ENCODE assay signal across 9 cellular contexts in the genomic region with DNA sequence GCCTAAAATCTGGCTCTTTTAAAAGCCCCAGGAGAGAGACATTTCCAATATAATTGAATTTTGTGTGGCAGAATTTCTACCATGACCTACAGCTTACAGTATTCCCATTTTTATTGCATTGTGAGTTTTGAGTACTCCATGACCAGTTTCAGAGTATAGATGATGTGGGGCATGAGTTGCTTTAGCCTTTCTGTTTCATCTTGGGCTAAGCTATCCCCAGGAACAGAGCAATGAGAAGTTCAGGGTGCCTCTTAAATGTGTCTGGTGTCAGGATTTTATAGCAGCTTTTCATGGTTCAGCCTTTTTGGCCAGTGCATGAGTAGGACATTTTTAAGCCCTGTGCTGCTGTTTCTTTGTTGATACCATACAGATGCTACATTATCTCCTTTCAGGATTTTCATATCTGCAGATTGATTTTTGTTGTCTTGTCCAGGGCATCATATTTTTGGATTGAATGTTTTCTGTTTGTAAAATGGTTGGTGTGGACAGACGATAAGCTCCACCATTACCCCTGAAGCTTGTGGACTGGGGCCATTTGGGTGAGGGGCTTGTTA. TPM values are rescaled to one million over a fixed set of nuclear protein-coding genes. Genes with fewer than 3 reads are reported as not detected.
DNase-seq lines count a peak whose midpoint lies in the region; TF ChIP-seq lines count a peak whose summit lies in the region.
"Had no signal": no experiment of that assay in that cellular context is flagged by ENCODE, and none has a peak within 500 bp of the region (broad histone marks: within the 10 kb centered on the region; RNA-seq: fewer than 3 reads in every experiment).

No MANE protein-coding gene starts in this region.

- POLR2A ChIA-PET in OCI-LY7 (lab: Charles Lee) = interaction anchor here (0.7 kb wide), 1 partner anchor 19 kb away, joined by 3 read pairs; no protein-coding TSS in a partner anchor

- no peak overlapping the region for H4K8ac ChIP-seq in H9 (replicated peaks; ENCODE audit: insufficient read length, low read depth, low read length)

- intact Hi-C loops in OCI-LY7 (cut with micrococcal nuclease; ENCODE audit: unreplicated experiment) (no loop called here), sigmoid colon (cut with DNase I) (no loop called here)

- no peak overlapping the region for H3K4me3 ChIP-seq in DOHH2 (ENCODE audit: low read length)
- H3K4me3 ChIP-seq in OCI-LY7 (ENCODE audit: low read depth, low read length, poor library complexity, severe bottlenecking) = no peak overlapping the region
- H3K4me3 ChIP-seq in esophagus (ENCODE audit: low read depth in 1 of 2, low read length in 2 of 2) = no peak overlapping the region
- H3K4me3 ChIP-seq in sigmoid colon = peak overlapping the region in 3 of 4 donors; percentile 25 to 82 (median 38)
- H3K4me3 ChIP-seq in endodermal cell (ENCODE audit: low read length) = no peak overlapping the region

- no peak overlapping the region for H2BK120ac ChIP-seq in H9 (ENCODE audit: low read depth, low read length, poor library complexity, severe bottlenecking)

- H3K4me3 Mint-ChIP-seq in endodermal cell (no peak overlapping the region), H9 (0 out of 5 replicates have a peak overlapping the region, but pooled peaks of 1 of the 2 experiments have one; percentile 18)

- H3K18ac ChIP-seq in H9 (ENCODE audit: insufficient read length, low read depth, low read length) = no peak overlapping the region

- no peak overlapping the region for H4K5ac ChIP-seq in H9 (ENCODE audit: insufficient read length, low read depth, low read length)

- no peak overlapping the region for H4K91ac ChIP-seq in H9 (ENCODE audit: insufficient read length, low read depth, low read length)

- H3F3A ChIP-seq in DOHH2 (ENCODE audit: control insufficient read depth, insufficient read depth) = no peaks in the 10 kb centered on the region

- no peak overlapping the region for H3K14ac ChIP-seq in H9 (ENCODE audit: insufficient read depth, low read length)

- no peak for DNase-seq in OCI-LY7 (ENCODE audit: low spot score)
- DNase-seq in sigmoid colon = no peak
- no peak for DNase-seq in central memory CD4-positive, alpha-beta T cell
- no peak for DNase-seq in SK-N-DZ (ENCODE audit: low spot score)
- no peak for DNase-seq in endodermal cell
- DNase-seq in H9 = no peak
- DNase-seq: activated gamma-delta T cell treated with Interleukin-2 at 50 U/mL for 16 hours had no signal

- H3K4me1 Mint-ChIP-seq in endodermal cell (peaks cover 11% of the 10 kb centered on the region), H9 (peaks cover 12 to 38% of the 10 kb centered on the region in 2 experiments)

- H3K27ac Mint-ChIP-seq in endodermal cell (no peak overlapping the region), H9 (no peak overlapping the region; a peak in 1 of 7 replicates)

- CTCF ChIA-PET in OCI-LY7 (lab: Charles Lee; ENCODE audit: unreplicated experiment) = no interaction called here

- H3K4me2 ChIP-seq in DOHH2 (ENCODE audit: low read length) (peak overlapping the region; percentile 62), OCI-LY7 (ENCODE audit: low read length) (peak overlapping the region; percentile 60; the same call in 1 of the 2 replicates), H9 (ENCODE audit: insufficient read depth, insufficient read length, low read length) (no peak overlapping the region)

- H3K9ac ChIP-seq in endodermal cell (ENCODE audit: extremely low read depth, low read length, poor library complexity, severe bottlenecking) (no peak overlapping the region), H9 (ENCODE audit: extremely low read depth, insufficient read length, low read length) (no peak overlapping the region)

- 79 to 84% methylated on average over 1 of the region's 1 CpG for WGBS in esophagus, 2 donors
- WGBS in sigmoid colon, 2 donors = 84 to 96% methylated on average over 1 of the region's 1 CpG
- 100% methylated on average over 1 of the region's 1 CpG for WGBS in endodermal cell (ENCODE audit: insufficient coverage in 1 of 2, insufficient read length in 1 of 2), 2 experiments
- WGBS in H9 (ENCODE audit: extremely low coverage, insufficient read length, low lambda C conversion rate) = no CpG with 5 or more reads among the region's 1 CpG

- no peak overlapping the region for H3K27ac ChIP-seq in DOHH2 (ENCODE audit: low read depth, low read length)
- H3K27ac ChIP-seq in OCI-LY7 (ENCODE audit: low read depth, low read length, poor library complexity, severe bottlenecking) = no peak overlapping the region
- H3K27ac ChIP-seq in esophagus (ENCODE audit: low read depth in 2 of 2, low read length in 1 of 2) = peak overlapping the region; percentile 73 to 75
- peak overlapping the region; percentile 94 to 98 (median 96) for H3K27ac ChIP-seq in sigmoid colon
- H3K27ac ChIP-seq in endodermal cell (ENCODE audit: low read depth, low read length) = no peak overlapping the region
- H3K27ac ChIP-seq in H9 (ENCODE audit: insufficient read length, low read depth, low read length) = no peak overlapping the region

- H3K4me1 ChIP-seq in DOHH2 (ENCODE audit: control insufficient read depth, low read length) (peaks cover 40% of the 10 kb centered on the region), OCI-LY7 (ENCODE audit: insufficient read depth, low read length, poor library complexity, severe bottlenecking) (peaks cover 28% of the 10 kb centered on the region), esophagus (ENCODE audit: control insufficient read depth in 2 of 2, insufficient read depth in 2 of 2, low read length in 1 of 2) (peaks cover 0 to 4% of the 10 kb centered on the region in 2 donors), sigmoid colon (peaks cover 0 to 89% (median 85%) of the 10 kb centered on the region in 4 donors), endodermal cell (ENCODE audit: control insufficient read depth, insufficient read depth, low read length) (no peaks in the 10 kb centered on the region), H9 (ENCODE audit: insufficient read depth, low read length) (peaks cover 11% of the 10 kb centered on the region)

- H2AFZ ChIP-seq in OCI-LY7 (ENCODE audit: low read length) (no peak overlapping the region), H9 (ENCODE audit: low read length) (no peak overlapping the region)

- no peak for TF ChIP-seq CTCF in DOHH2 (IDR thresholded peaks at IDR 0.05; ENCODE audit: low read depth, low read length, poor library complexity, severe bottlenecking)
- TF ChIP-seq CTCF in OCI-LY7 (conservative IDR thresholded peaks at IDR 0.05; ENCODE audit: low read length) = no peak
- no peak for TF ChIP-seq CTCF in sigmoid colon (IDR thresholded peaks at IDR 0.05)
- no peak for TF ChIP-seq CTCF in endodermal cell (conservative IDR thresholded peaks at IDR 0.05)
- TF ChIP-seq CTCF in H9 (conservative IDR thresholded peaks at IDR 0.05) = no peak

- H3K79me2 ChIP-seq in DOHH2 (ENCODE audit: control insufficient read depth, low read length) (peaks cover 24% of the 10 kb centered on the region), OCI-LY7 (ENCODE audit: insufficient read depth, low read depth, low read length) (no peaks in the 10 kb centered on the region), H9 (ENCODE audit: insufficient read depth, low read length) (no peaks in the 10 kb centered on the region; the same call in 1 of the 2 replicates)

- H3K9me2 ChIP-seq in DOHH2 (replicated peaks; ENCODE audit: control insufficient read depth, low read length) (no peaks in the 10 kb centered on the region), OCI-LY7 (ENCODE audit: insufficient read depth, low read length) (no peaks in the 10 kb centered on the region)

- no peak overlapping the region for H2BK12ac ChIP-seq in H9 (ENCODE audit: insufficient read length, low read depth, low read length)

- H3T11ph ChIP-seq in H9 (ENCODE audit: low read length) = no peak overlapping the region

- H3K4ac ChIP-seq in H9 (ENCODE audit: low read depth, low read length) = no peak overlapping the region

- no peak overlapping the region for H3K56ac ChIP-seq in H9 (ENCODE audit: insufficient read length, low read depth, low read length)

- H3K36me3 ChIP-seq in DOHH2 (ENCODE audit: control insufficient read depth, low read length) (no peaks in the 10 kb centered on the region), OCI-LY7 (ENCODE audit: insufficient read depth, low read length) (no peaks in the 10 kb centered on the region), esophagus (ENCODE audit: control insufficient read depth in 2 of 2, insufficient read depth in 2 of 2, low read length in 1 of 2) (peaks cover 0 to 2% of the 10 kb centered on the region in 2 donors), sigmoid colon (no peaks in the 10 kb centered on the region), endodermal cell (ENCODE audit: control insufficient read depth, insufficient read depth, low read length) (no peaks in the 10 kb centered on the region)

- H3K23ac ChIP-seq in H9 (ENCODE audit: insufficient read length, low read depth, low read length) = no peak overlapping the region

- H2BK20ac ChIP-seq in H9 (ENCODE audit: low read depth, low read length, poor library complexity, severe bottlenecking) = no peak overlapping the region

- no peak overlapping the region for H2BK5ac ChIP-seq in H9 (ENCODE audit: insufficient read length, low read length)

- no peak overlapping the region for H2BK15ac ChIP-seq in H9 (ENCODE audit: low read depth, low read length)

- no peaks in the 10 kb centered on the region for H3K9me3 Mint-ChIP-seq in endodermal cell
- no peaks in the 10 kb centered on the region for H3K9me3 Mint-ChIP-seq in H9

- no peak for TF ChIP-seq EP300 in sigmoid colon (IDR thresholded peaks at IDR 0.05)

- H3K27me3 ChIP-seq in DOHH2 (ENCODE audit: control insufficient read depth, low read length) (no peaks in the 10 kb centered on the region), esophagus (ENCODE audit: control insufficient read depth in 1 of 2, insufficient read depth in 2 of 2, low read length in 2 of 2) (no peaks in the 10 kb centered on the region), sigmoid colon (no peaks in the 10 kb centered on the region), endodermal cell (ENCODE audit: control insufficient read depth, insufficient read depth, low read length, poor library complexity, severe bottlenecking) (no peaks in the 10 kb centered on the region), H9 (ENCODE audit: insufficient read depth, low read length) (no peaks in the 10 kb centered on the region)

- no peak overlapping the region for H2AK5ac ChIP-seq in H9 (ENCODE audit: insufficient read length, low read length)

- H3K23me2 ChIP-seq in H9 (ENCODE audit: insufficient read length, low read depth, low read length, poor library complexity, severe bottlenecking) = peaks cover 9% of the 10 kb centered on the region

- TF ChIP-seq POLR2A in sigmoid colon (IDR thresholded peaks at IDR 0.05) = no peak

- H3K27me3 Mint-ChIP-seq in endodermal cell (ENCODE audit: insufficient read depth) (no peaks in the 10 kb centered on the region), H9 (ENCODE audit: low read depth) (no peaks in the 10 kb centered on the region; the same call in 1 of the 2 replicates)

- H3K9me3 ChIP-seq in DOHH2 (ENCODE audit: control insufficient read depth, insufficient read depth, low read length) (no peaks in the 10 kb centered on the region), OCI-LY7 (ENCODE audit: low read length) (no peaks in the 10 kb centered on the region), esophagus (ENCODE audit: control insufficient read depth in 2 of 2, insufficient read depth in 1 of 2, low read depth in 1 of 2, low read length in 1 of 2) (no peaks in the 10 kb centered on the region), sigmoid colon (no peaks in the 10 kb centered on the region), endodermal cell (ENCODE audit: control insufficient read depth, low read length) (no peaks in the 10 kb centered on the region), H9 (ENCODE audit: control insufficient read depth, low read depth, low read length) (no peaks in the 10 kb centered on the region)

- BruUV-seq in OCI-LY7 (replicated peaks; lab: Mats Ljungman, UMichigan) = no TSS peak

- no peaks in the 10 kb centered on the region for H3K79me1 ChIP-seq in H9 (ENCODE audit: insufficient read depth, low read depth, low read length, poor library complexity, severe bottlenecking)

- H3K36me3 Mint-ChIP-seq in endodermal cell (ENCODE audit: low read depth) = no peaks in the 10 kb centered on the region
- H3K36me3 Mint-ChIP-seq in H9 (ENCODE audit: insufficient read depth in 1 of 3, low read depth in 3 of 3) = no peaks in the 10 kb centered on the region

- H4K20me1 ChIP-seq in DOHH2 (ENCODE audit: control insufficient read depth, insufficient read depth, low read depth, low read length) = no peaks in the 10 kb centered on the region; the same call in 1 of the 2 replicates
- no peaks in the 10 kb centered on the region for H4K20me1 ChIP-seq in OCI-LY7 (ENCODE audit: insufficient read depth, low read length)
- H4K20me1 ChIP-seq in H9 (ENCODE audit: control insufficient read depth, insufficient read depth, insufficient read length) = no peaks in the 10 kb centered on the region

RNA-seq across cellular contexts. Expression of a gene that starts 3.5 kb away (rescaled TPM):
- total RNA-seq in OCI-LY7 (2014; rRNA removed; shearing (Covaris generic)) = 12.6 and 16.1 TPM in 2 replicates
- total RNA-seq in OCI-LY7 (2022) (22.8 and 30.3 TPM in 2 replicates), sigmoid colon (10 to 100 TPM; 32.9 to 81.5 (median 49.0) TPM), endodermal cell (10 to 100 TPM; 24.1 to 26.0 TPM), H9 (2021) (15.6 and 17.5 TPM in 2 replicates)
- polyA plus RNA-seq in esophagus (1 to 10 TPM; 3.8 to 6.0 TPM), sigmoid colon (10 to 100 TPM in 1 of 3 donors, 1 to 10 TPM in 2; 1.8 to 27.7 (median 4.2) TPM)
- polyA plus RNA-seq in SK-N-DZ (2014; cell fraction: cytosol; rRNA removed) = 8.2 and 13.7 TPM in 2 replicates
- 3.5 and 5.1 TPM in 2 replicates for polyA plus RNA-seq in SK-N-DZ (2014; cell fraction: nucleus; rRNA removed)
- polyA plus RNA-seq in endodermal cell (2013, experiment 1 of 2) = 18.6 TPM
- polyA plus RNA-seq in endodermal cell (2013, experiment 2 of 2) = 18.1 TPM

Comparison
In these comparisons a context has a peak if more than half of its experiments do, and no peak if none do; other contexts are left out.
1. H3K27ac ChIP-seq: peak in esophagus (2 of 2) and sigmoid colon (4 of 4); none in DOHH2 (single experiment), OCI-LY7 (single experiment), endodermal cell (single experiment) and H9 (single experiment).
2. H3K4me3 ChIP-seq: peak in sigmoid colon (3 of 4); none in DOHH2 (single experiment), OCI-LY7 (single experiment), esophagus (0 of 2) and endodermal cell (single experiment).